3 cellular contexts compared by ENCODE assay signal in genomic region chr9:42757251-42757650, GRCh38.
A peak's percentile ranks its signal among the peaks of the same experiment; 100 is the strongest.
DNase-seq lines count a peak whose midpoint lies in the region; TF ChIP-seq lines count a peak whose summit lies in the region.
"Not testable (repeated sequence)": the region's sequence is repeated elsewhere in the genome, so short reads cannot be mapped to it uniquely, and the experiment has no call there.

No MANE protein-coding gene starts in this region.

- DNase-seq in Daoy (ENCODE audit: low read depth) (peak; percentile 24), choroid plexus epithelial cell (ENCODE audit: low read depth) (peak; percentile 64), iris pigment epithelial cell (ENCODE audit: low read depth) (peak; percentile 15)

- H3K4me3 ChIP-seq in choroid plexus epithelial cell (ENCODE audit: low read depth, low read length), result not testable (repeated sequence)

- TF ChIP-seq CTCF in choroid plexus epithelial cell (conservative IDR thresholded peaks at IDR 0.05; ENCODE audit: low read depth, low read length), result not testable (repeated sequence)
